ENCODE assay signal across 19 cellular contexts in genomic region chr7:158867214-158867984, GRCh38. TPM values are rescaled to one million over a fixed set of nuclear protein-coding genes. Genes with fewer than 3 reads are reported as not detected.
DNase-seq lines count a peak whose midpoint lies in the region; ATAC-seq and TF ChIP-seq lines count a peak whose summit lies in the region.
"Had no signal": no experiment of that assay in that cellular context is flagged by ENCODE, and none has a peak within 500 bp of the region (broad histone marks: within the 10 kb centered on the region; RNA-seq: fewer than 3 reads in every experiment).

No MANE protein-coding gene starts in this region.

- no peak overlapping the region for H3K27ac ChIP-seq in CD4-positive, alpha-beta T cell (ENCODE audit: low read depth, low read length)
- H3K27ac ChIP-seq in naive thymus-derived CD4-positive, alpha-beta T cell (ENCODE audit: low read depth, low read length) = no peak overlapping the region
- H3K27ac ChIP-seq in tibial artery (no peak overlapping the region), upper lobe of right lung (no peak overlapping the region)
- H3K27ac ChIP-seq: GM23248 had no signal

- no peak for ATAC-seq in activated T-cell treated with anti-CD3 and anti-CD28 coated beads, Interleukin-2, amount 50 U/mL, for 4 hours
- ATAC-seq in activated T-cell treated with anti-CD3 and anti-CD28 coated beads, Interleukin-2, amount 50 U/mL, for 72 hours (replicated peaks in 1 of 2) = no peak
- no peak for ATAC-seq in CD4-positive, alpha-beta T cell (ENCODE audit: poor library complexity)
- ATAC-seq in naive thymus-derived CD4-positive, alpha-beta T cell = no peak
- no peak for ATAC-seq in GM18870 (IDR thresholded peaks at IDR 0.05; ENCODE audit: unreplicated experiment)
- no peak for ATAC-seq in upper lobe of right lung
- ATAC-seq: Panc1 had no signal

- no peaks in the 10 kb centered on the region for H3K9me3 Mint-ChIP-seq in activated T-cell treated with anti-CD3 and anti-CD28 coated beads, Interleukin-2, amount 50 U/mL, for 4 hours
- no peaks in the 10 kb centered on the region for H3K9me3 Mint-ChIP-seq in activated T-cell treated with anti-CD3 and anti-CD28 coated beads, Interleukin-2, amount 50 U/mL, for 72 hours
- no peaks in the 10 kb centered on the region for H3K9me3 Mint-ChIP-seq in CD4-positive, alpha-beta T cell
- H3K9me3 Mint-ChIP-seq in activated T-helper 1 cell treated with anti-CD3 and anti-CD28 coated beads, Interleukin-12 subunit alpha, Interleukin-12 subunit beta, Interleukin-2, Interleukin-4 antibody, amounts not matched to agents 30 ng/mL and 10 ng/mL and 1 ng/mL, durations not matched to agents 14 hours and 24 hours and 36 hours = no peaks in the 10 kb centered on the region
- no peaks in the 10 kb centered on the region for H3K9me3 Mint-ChIP-seq in naive thymus-derived CD4-positive, alpha-beta T cell
- H3K9me3 Mint-ChIP-seq: CD4-positive, CD25-positive, alpha-beta regulatory T cell had no signal

- H3K4me1 ChIP-seq in naive thymus-derived CD4-positive, alpha-beta T cell (ENCODE audit: control insufficient read depth in 2 of 2, insufficient read depth in 2 of 2, low read length in 2 of 2) = peaks cover 0 to 14% of the 10 kb centered on the region in 2 donors
- H3K4me1 ChIP-seq in tibial artery (peaks cover 0 to 33% (median 17%) of the 10 kb centered on the region in 4 donors), upper lobe of right lung (peaks cover 8% of the 10 kb centered on the region)

- no peak for TF ChIP-seq CTCF in CD4-positive, alpha-beta T cell (IDR thresholded peaks at IDR 0.05)
- TF ChIP-seq CTCF in tibial artery (IDR thresholded peaks at IDR 0.05) (no peak), upper lobe of right lung (IDR thresholded peaks at IDR 0.05) (no peak)

- POLR2A ChIA-PET in CD4-positive, alpha-beta T cell (lab: Charles Lee) = interaction anchor here (0.6 to 2.2 kb wide), 3 partner anchors 20 to 1918 kb away, joined by 3 to 6 read pairs (median 5); partner anchors contain the start of gene ESYT2
- POLR2A ChIA-PET in naive thymus-derived CD4-positive, alpha-beta T cell (lab: Charles Lee) = interaction anchor here (0.8 to 1.2 kb wide), 2 partner anchors 10 to 13 kb away, joined by 3 to 5 read pairs; no protein-coding TSS in a partner anchor

- peaks cover 0 to 13% (median 0%) of the 10 kb centered on the region in 3 experiments for H3K36me3 ChIP-seq in naive thymus-derived CD4-positive, alpha-beta T cell (ENCODE audit: control insufficient read depth in 2 of 3, insufficient read depth in 3 of 3, low read length in 3 of 3)
- peaks cover 0 to 25% (median 16%) of the 10 kb centered on the region in 3 donors for H3K36me3 ChIP-seq in tibial artery
- H3K36me3 ChIP-seq in upper lobe of right lung = peaks cover 16% of the 10 kb centered on the region

- H3K9me3 ChIP-seq in CD4-positive, alpha-beta T cell (ENCODE audit: control insufficient read depth, low read length) = no peaks in the 10 kb centered on the region
- no peaks in the 10 kb centered on the region for H3K9me3 ChIP-seq in naive thymus-derived CD4-positive, alpha-beta T cell (ENCODE audit: control insufficient read depth in 2 of 3, low read length in 3 of 3)
- H3K9me3 ChIP-seq in tibial artery (no peaks in the 10 kb centered on the region), upper lobe of right lung (no peaks in the 10 kb centered on the region)

- no peak overlapping the region for H3K27ac Mint-ChIP-seq in activated T-cell treated with anti-CD3 and anti-CD28 coated beads, Interleukin-2, amount 50 U/mL, for 72 hours
- no peak overlapping the region for H3K27ac Mint-ChIP-seq in CD4-positive, alpha-beta T cell
- peak overlapping the region; percentile 23 for H3K27ac Mint-ChIP-seq in activated T-helper 1 cell treated with anti-CD3 and anti-CD28 coated beads, Interleukin-12 subunit alpha, Interleukin-12 subunit beta, Interleukin-2, Interleukin-4 antibody, amounts not matched to agents 30 ng/mL and 10 ng/mL and 1 ng/mL, durations not matched to agents 14 hours and 24 hours and 36 hours
- peak overlapping the region in 6 of 9 donors; percentile 15 to 70 (median 40) for H3K27ac Mint-ChIP-seq in naive thymus-derived CD4-positive, alpha-beta T cell

- no peak overlapping the region for H3K4me3 ChIP-seq in naive thymus-derived CD4-positive, alpha-beta T cell (ENCODE audit: low read length)
- no peak overlapping the region for H3K4me3 ChIP-seq in tibial artery
- H3K4me3 ChIP-seq in upper lobe of right lung = no peak overlapping the region
- H3K4me3 ChIP-seq: GM23248 had no signal

- H3K36me3 Mint-ChIP-seq in activated T-cell treated with anti-CD3 and anti-CD28 coated beads, Interleukin-2, amount 50 U/mL, for 4 hours (ENCODE audit: insufficient read depth) = peaks cover 9% of the 10 kb centered on the region
- H3K36me3 Mint-ChIP-seq in activated T-cell treated with anti-CD3 and anti-CD28 coated beads, Interleukin-2, amount 50 U/mL, for 72 hours (ENCODE audit: insufficient read depth in 2 of 2) = peaks cover 2 to 6% of the 10 kb centered on the region in 2 donors
- peaks cover 12% of the 10 kb centered on the region for H3K36me3 Mint-ChIP-seq in CD4-positive, alpha-beta T cell (ENCODE audit: low read depth)
- H3K36me3 Mint-ChIP-seq in activated T-helper 1 cell treated with anti-CD3 and anti-CD28 coated beads, Interleukin-12 subunit alpha, Interleukin-12 subunit beta, Interleukin-2, Interleukin-4 antibody, amounts not matched to agents 30 ng/mL and 10 ng/mL and 1 ng/mL, durations not matched to agents 14 hours and 24 hours and 36 hours (ENCODE audit: low read depth) = peaks cover 15% of the 10 kb centered on the region
- peaks cover 7 to 24% (median 12%) of the 10 kb centered on the region in 5 donors for H3K36me3 Mint-ChIP-seq in naive thymus-derived CD4-positive, alpha-beta T cell

- intact Hi-C loops in CD4-positive, alpha-beta T cell (cut with DNase I, micrococcal nuclease) = no loop called here
- intact Hi-C loops in activated T-helper 1 cell treated with anti-CD3 and anti-CD28 coated beads, Interleukin-12 subunit alpha, Interleukin-12 subunit beta, Interleukin-2, Interleukin-4 antibody, amounts not matched to agents 30 ng/mL and 10 ng/mL and 1 ng/mL, durations not matched to agents 14 hours and 24 hours and 36 hours (cut with micrococcal nuclease) = no loop called here
- intact Hi-C loops in naive thymus-derived CD4-positive, alpha-beta T cell (cut with micrococcal nuclease) = no loop called here
- intact Hi-C loops in tibial artery (cut with DNase I; ENCODE audit: low total_unique reads) = loop anchor here (10.0 kb wide), 1 partner anchor 163 kb away; the partner anchor contains the start of gene NCAPG2
- intact Hi-C loops in upper lobe of right lung (cut with DNase I) = no loop called here

- CTCF ChIA-PET in CD4-positive, alpha-beta T cell (lab: Charles Lee) = no interaction called here
- CTCF ChIA-PET in naive thymus-derived CD4-positive, alpha-beta T cell (lab: Charles Lee) = no interaction called here

- H3K4me3 Mint-ChIP-seq in activated T-cell treated with anti-CD3 and anti-CD28 coated beads, Interleukin-2, amount 50 U/mL, for 4 hours = peak overlapping the region; percentile 3
- no peak overlapping the region for H3K4me3 Mint-ChIP-seq in activated T-cell treated with anti-CD3 and anti-CD28 coated beads, Interleukin-2, amount 50 U/mL, for 72 hours
- peak overlapping the region; percentile 51 for H3K4me3 Mint-ChIP-seq in CD4-positive, alpha-beta T cell
- H3K4me3 Mint-ChIP-seq in activated T-helper 1 cell treated with anti-CD3 and anti-CD28 coated beads, Interleukin-12 subunit alpha, Interleukin-12 subunit beta, Interleukin-2, Interleukin-4 antibody, amounts not matched to agents 30 ng/mL and 10 ng/mL and 1 ng/mL, durations not matched to agents 14 hours and 24 hours and 36 hours = no peak overlapping the region
- H3K4me3 Mint-ChIP-seq in naive thymus-derived CD4-positive, alpha-beta T cell = peak overlapping the region in 3 of 10 donors; percentile 0 to 61 (median 17)

- H3K4me1 Mint-ChIP-seq in activated T-cell treated with anti-CD3 and anti-CD28 coated beads, Interleukin-2, amount 50 U/mL, for 4 hours (ENCODE audit: low read depth) = peaks cover 24% of the 10 kb centered on the region
- peaks cover 35% of the 10 kb centered on the region for H3K4me1 Mint-ChIP-seq in activated T-cell treated with anti-CD3 and anti-CD28 coated beads, Interleukin-2, amount 50 U/mL, for 72 hours (ENCODE audit: low read depth)
- H3K4me1 Mint-ChIP-seq in CD4-positive, alpha-beta T cell (ENCODE audit: low read depth) = peaks cover 35% of the 10 kb centered on the region
- peaks cover 44% of the 10 kb centered on the region for H3K4me1 Mint-ChIP-seq in activated T-helper 1 cell treated with anti-CD3 and anti-CD28 coated beads, Interleukin-12 subunit alpha, Interleukin-12 subunit beta, Interleukin-2, Interleukin-4 antibody, amounts not matched to agents 30 ng/mL and 10 ng/mL and 1 ng/mL, durations not matched to agents 14 hours and 24 hours and 36 hours (ENCODE audit: low read depth)
- peaks cover 9 to 54% (median 44%) of the 10 kb centered on the region in 7 donors for H3K4me1 Mint-ChIP-seq in naive thymus-derived CD4-positive, alpha-beta T cell

- no peak for DNase-seq in activated T-cell treated with anti-CD3 and anti-CD28 coated beads, Interleukin-2, amount 50 U/mL, for 4 hours
- no peak for DNase-seq in activated T-cell treated with anti-CD3 and anti-CD28 coated beads, Interleukin-2, amount 50 U/mL, for 72 hours
- DNase-seq in CD4-positive, alpha-beta T cell = no peak
- no peak for DNase-seq in activated T-helper 1 cell treated with anti-CD3 and anti-CD28 coated beads, Interleukin-12 subunit alpha, Interleukin-12 subunit beta, Interleukin-2, Interleukin-4 antibody, amounts not matched to agents 30 ng/mL and 10 ng/mL and 1 ng/mL, durations not matched to agents 14 hours and 24 hours and 36 hours (ENCODE audit: low spot score)
- no peak for DNase-seq in naive thymus-derived CD4-positive, alpha-beta T cell
- DNase-seq in tibial artery (no peak), upper lobe of right lung (no peak)
- DNase-seq: CD4-positive, CD25-positive, alpha-beta regulatory T cell; DMS79 treated with DMSO at 0.1 percent for 48 hours; GDM1; GM23248; NCI-H1105 treated with DMSO at 0.1 percent for 48 hours; NCI-H187; NCI-H2171; NCI-H446 treated with DMSO at 0.1 percent for 48 hours; NCI-H774; SHP77 had no signal

- no peaks in the 10 kb centered on the region for H3K27me3 Mint-ChIP-seq in activated T-cell treated with anti-CD3 and anti-CD28 coated beads, Interleukin-2, amount 50 U/mL, for 4 hours (ENCODE audit: low read depth)
- no peaks in the 10 kb centered on the region for H3K27me3 Mint-ChIP-seq in activated T-cell treated with anti-CD3 and anti-CD28 coated beads, Interleukin-2, amount 50 U/mL, for 72 hours (ENCODE audit: low read depth)
- no peaks in the 10 kb centered on the region for H3K27me3 Mint-ChIP-seq in CD4-positive, alpha-beta T cell
- no peaks in the 10 kb centered on the region for H3K27me3 Mint-ChIP-seq in activated T-helper 1 cell treated with anti-CD3 and anti-CD28 coated beads, Interleukin-12 subunit alpha, Interleukin-12 subunit beta, Interleukin-2, Interleukin-4 antibody, amounts not matched to agents 30 ng/mL and 10 ng/mL and 1 ng/mL, durations not matched to agents 14 hours and 24 hours and 36 hours (ENCODE audit: insufficient read depth)
- H3K27me3 Mint-ChIP-seq in naive thymus-derived CD4-positive, alpha-beta T cell = no peaks in the 10 kb centered on the region
- H3K27me3 Mint-ChIP-seq: CD4-positive, CD25-positive, alpha-beta regulatory T cell had no signal

- no peaks in the 10 kb centered on the region for H3K27me3 ChIP-seq in CD4-positive, alpha-beta T cell (ENCODE audit: control insufficient read depth, insufficient read depth, low read length)
- H3K27me3 ChIP-seq in naive thymus-derived CD4-positive, alpha-beta T cell (ENCODE audit: control insufficient read depth in 2 of 2, insufficient read depth in 2 of 2, low read length in 2 of 2) = no peaks in the 10 kb centered on the region
- no peaks in the 10 kb centered on the region for H3K27me3 ChIP-seq in tibial artery
- no peaks in the 10 kb centered on the region for H3K27me3 ChIP-seq in upper lobe of right lung

RNA-seq across cellular contexts. Expression of gene DYNC2I1, which starts 11.0 kb away (rescaled TPM):
- 1 to 10 TPM; 6.2 to 7.6 (median 6.3) TPM for total RNA-seq in activated T-cell treated with anti-CD3 and anti-CD28 coated beads, Interleukin-2, amount 50 U/mL, for 4 hours
- 10 to 100 TPM; 14.2 to 14.9 TPM for total RNA-seq in activated T-cell treated with anti-CD3 and anti-CD28 coated beads, Interleukin-2, amount 50 U/mL, for 72 hours
- total RNA-seq in CD4-positive, alpha-beta T cell = 10 to 100 TPM; 12.9 to 14.1 TPM
- total RNA-seq in activated T-helper 1 cell treated with anti-CD3 and anti-CD28 coated beads, Interleukin-12 subunit alpha, Interleukin-12 subunit beta, Interleukin-2, Interleukin-4 antibody, amounts not matched to agents 30 ng/mL and 10 ng/mL and 1 ng/mL, durations not matched to agents 14 hours and 24 hours and 36 hours = 11.7 and 16.7 TPM in 2 replicates
- total RNA-seq in naive thymus-derived CD4-positive, alpha-beta T cell = 10 to 100 TPM; 10.5 to 27.9 (median 15.4) TPM
- polyA plus RNA-seq in naive thymus-derived CD4-positive, alpha-beta T cell = 10 to 100 TPM; 16.8 to 22.1 TPM
- 17.9 TPM for total RNA-seq in upper lobe of right lung

RNA-seq across cellular contexts. Expression of gene ESYT2, which starts 38.1 kb away (rescaled TPM):
- total RNA-seq in activated T-cell treated with anti-CD3 and anti-CD28 coated beads, Interleukin-2, amount 50 U/mL, for 4 hours = 10 to 100 TPM; 48.7 to 59.7 (median 57.1) TPM
- total RNA-seq in activated T-cell treated with anti-CD3 and anti-CD28 coated beads, Interleukin-2, amount 50 U/mL, for 72 hours = 10 to 100 TPM; 68.6 to 68.8 TPM
- total RNA-seq in CD4-positive, alpha-beta T cell = 100 to 1,000 TPM; 106 to 112 TPM
- total RNA-seq in activated T-helper 1 cell treated with anti-CD3 and anti-CD28 coated beads, Interleukin-12 subunit alpha, Interleukin-12 subunit beta, Interleukin-2, Interleukin-4 antibody, amounts not matched to agents 30 ng/mL and 10 ng/mL and 1 ng/mL, durations not matched to agents 14 hours and 24 hours and 36 hours = 59.1 and 63.1 TPM in 2 replicates
- 100 to 1,000 TPM; 103 to 129 (median 113) TPM for total RNA-seq in naive thymus-derived CD4-positive, alpha-beta T cell
- 10 to 100 TPM; 46.3 to 87.2 TPM for polyA plus RNA-seq in naive thymus-derived CD4-positive, alpha-beta T cell
- total RNA-seq in upper lobe of right lung = 63.1 TPM

Comparison
In these comparisons a context has a peak if more than half of its experiments do, and no peak if none do; other contexts are left out.
1. H3K4me3 Mint-ChIP-seq: peak in activated T-cell treated with anti-CD3 and anti-CD28 coated beads, Interleukin-2, amount 50 U/mL, for 4 hours (single experiment) and CD4-positive, alpha-beta T cell (single experiment); none in activated T-cell treated with anti-CD3 and anti-CD28 coated beads, Interleukin-2, amount 50 U/mL, for 72 hours (0 of 2) and activated T-helper 1 cell treated with anti-CD3 and anti-CD28 coated beads, Interleukin-12 subunit alpha, Interleukin-12 subunit beta, Interleukin-2, Interleukin-4 antibody, amounts not matched to agents 30 ng/mL and 10 ng/mL and 1 ng/mL, durations not matched to agents 14 hours and 24 hours and 36 hours (single experiment).
2. H3K27ac Mint-ChIP-seq: peak in activated T-helper 1 cell treated with anti-CD3 and anti-CD28 coated beads, Interleukin-12 subunit alpha, Interleukin-12 subunit beta, Interleukin-2, Interleukin-4 antibody, amounts not matched to agents 30 ng/mL and 10 ng/mL and 1 ng/mL, durations not matched to agents 14 hours and 24 hours and 36 hours (single experiment) and naive thymus-derived CD4-positive, alpha-beta T cell (6 of 9); none in activated T-cell treated with anti-CD3 and anti-CD28 coated beads, Interleukin-2, amount 50 U/mL, for 72 hours (single experiment) and CD4-positive, alpha-beta T cell (single experiment).